In the genomic region with DNA sequence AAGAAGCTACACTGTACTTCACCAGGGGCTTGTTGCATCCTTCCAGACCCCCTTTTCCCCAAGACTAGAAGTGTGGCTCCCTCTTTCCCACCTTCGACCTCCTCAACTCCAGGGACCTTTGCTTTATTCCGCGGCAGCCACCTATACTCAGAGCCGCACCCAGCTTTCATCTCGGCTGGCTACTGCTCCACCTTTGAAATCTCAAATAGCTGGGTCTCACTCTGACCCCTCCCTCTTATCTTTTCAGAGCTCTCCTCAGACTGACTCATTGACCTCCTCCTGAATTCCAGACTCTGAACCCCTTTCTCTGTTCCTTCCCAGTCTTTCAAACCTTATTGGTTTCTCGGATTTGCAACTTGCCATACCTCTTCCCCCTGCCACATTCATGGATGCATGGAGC, we compare ENCODE assay signal across 17 cellular contexts.
A peak's percentile ranks its signal among the peaks of the same experiment; 100 is the strongest.
DNase-seq lines count a peak whose midpoint lies in the region; ATAC-seq and TF ChIP-seq lines count a peak whose summit lies in the region.
"Had no signal": no experiment of that assay in that cellular context is flagged by ENCODE, and none has a peak within 500 bp of the region (broad histone marks: within the 10 kb centered on the region; RNA-seq: fewer than 3 reads in every experiment).

No MANE protein-coding gene starts in this region.

- ATAC-seq in natural killer cell (no peak), HG02852 (IDR thresholded peaks at IDR 0.05; ENCODE audit: unreplicated experiment) (no peak)

- H3K9me3 ChIP-seq in Caco-2 = no peaks in the 10 kb centered on the region
- H3K9me3 ChIP-seq in Peyer's patch = no peaks in the 10 kb centered on the region
- no peaks in the 10 kb centered on the region for H3K9me3 ChIP-seq in esophagus muscularis mucosa
- H3K9me3 ChIP-seq in trophoblast cell (ENCODE audit: insufficient read depth, low read depth, low read length) = no peaks in the 10 kb centered on the region

- no peak overlapping the region for H3K14ac ChIP-seq in trophoblast cell (ENCODE audit: low read length)

- no peak overlapping the region for H3K9ac ChIP-seq in trophoblast cell (ENCODE audit: low read length)

- DNase-seq in Caco-2 (peak; percentile 14 to 50), Peyer's patch (peak in 2 of 3 donors; percentile 69 to 87), esophagus muscularis mucosa (ENCODE audit: extremely low spot score) (peak; percentile 50), trophoblast cell (no peak), natural killer cell (no peak), GM10266 (ENCODE audit: extremely low spot score) (no peak), GM13977 (ENCODE audit: low spot score) (no peak)
- DNase-seq: CD4-positive, CD25-positive, alpha-beta regulatory T cell; DMS79 treated with DMSO at 0.1 percent for 48 hours; HFFc6; KBM-7; MM.1S; NCI-H1105 treated with DMSO at 0.1 percent for 48 hours; NCI-H187 treated with DMSO at 0.1 percent for 48 hours; NCI-H2171; RPMI8226 had no signal

- TF ChIP-seq POLR2A in Peyer's patch (IDR thresholded peaks at IDR 0.05) (peak in 1 of 2 donors; percentile 44), esophagus muscularis mucosa (IDR thresholded peaks at IDR 0.05; ENCODE audit: low read depth) (no peak)

- no peak overlapping the region for H2BK120ac ChIP-seq in trophoblast cell (ENCODE audit: insufficient read depth, low read length, poor library complexity)

- in situ Hi-C loops in GM13977 (cut with MboI; ENCODE audit: low pct_unique_long_range_greater_than_20kb, low sequenced_read_pairs, unreplicated experiment) = no loop called here

- no peak overlapping the region for H3K23ac ChIP-seq in trophoblast cell (ENCODE audit: low read length)

- H3K4me1 ChIP-seq in Caco-2 = peaks cover 44% of the 10 kb centered on the region
- H3K4me1 ChIP-seq in Peyer's patch = peaks cover 0 to 45% (median 10%) of the 10 kb centered on the region in 4 donors
- H3K4me1 ChIP-seq in esophagus muscularis mucosa = peaks cover 0 to 8% (median 0%) of the 10 kb centered on the region in 4 donors
- peaks cover 16 to 18% of the 10 kb centered on the region in 2 experiments for H3K4me1 ChIP-seq in trophoblast cell (ENCODE audit: control insufficient read depth in 1 of 2, insufficient read depth in 2 of 2, low read length in 2 of 2)

- H3K79me1 ChIP-seq in trophoblast cell (ENCODE audit: low read length) = peaks cover 9% of the 10 kb centered on the region

- peak overlapping the region; percentile 16 for H2BK12ac ChIP-seq in trophoblast cell (ENCODE audit: low read length)

- H2BK5ac ChIP-seq in trophoblast cell (ENCODE audit: low read depth, low read length, poor library complexity) = no peak overlapping the region

- BruUV-seq in Caco-2 (replicated peaks; lab: Mats Ljungman, UMichigan) = no TSS peak

- no peak overlapping the region for H2AFZ ChIP-seq in trophoblast cell (ENCODE audit: insufficient read depth, low read length, poor library complexity)

- H4K12ac ChIP-seq in trophoblast cell (ENCODE audit: low read depth, low read length) = no peak overlapping the region

- H3K27me3 Mint-ChIP-seq in Caco-2 (ENCODE audit: insufficient read depth, unreplicated experiment) = no peaks in the 10 kb centered on the region
- peaks cover 8% of the 10 kb centered on the region in 2 donors for H3K27me3 Mint-ChIP-seq in natural killer cell (ENCODE audit: low read depth in 2 of 2)
- H3K27me3 Mint-ChIP-seq: CD4-positive, CD25-positive, alpha-beta regulatory T cell had no signal

- H3K4me1 Mint-ChIP-seq in Caco-2 (ENCODE audit: low read depth, unreplicated experiment) = peaks cover 42% of the 10 kb centered on the region
- peaks cover 19 to 33% of the 10 kb centered on the region in 2 donors for H3K4me1 Mint-ChIP-seq in natural killer cell

- H3K4me3 ChIP-seq in Caco-2 (ENCODE audit: low read depth, low read length) (no peak overlapping the region), Peyer's patch (no peak overlapping the region), esophagus muscularis mucosa (no peak overlapping the region), trophoblast cell (ENCODE audit: low read depth, low read length) (no peak overlapping the region)

- no peak for TF ChIP-seq EP300 in esophagus muscularis mucosa (IDR thresholded peaks at IDR 0.05)

- H3K36me3 ChIP-seq in Caco-2 (ENCODE audit: control insufficient read depth, insufficient read depth, low read length) (no peaks in the 10 kb centered on the region), Peyer's patch (no peaks in the 10 kb centered on the region), esophagus muscularis mucosa (no peaks in the 10 kb centered on the region), trophoblast cell (ENCODE audit: control insufficient read depth in 1 of 2, insufficient read depth in 2 of 2, low read length in 2 of 2) (no peaks in the 10 kb centered on the region)

- POLR2A ChIA-PET in Caco-2 (lab: Charles Lee) = interaction anchor here (0.6 kb wide), 1 partner anchor 145 kb away, joined by 3 read pairs; no protein-coding TSS in a partner anchor

- TF ChIP-seq CTCF in Caco-2 (IDR thresholded peaks at IDR 0.05; ENCODE audit: insufficient read depth in 1 of 2, low read depth in 1 of 2, low read length in 1 of 2, severe bottlenecking in 1 of 2, unreplicated experiment in 1 of 2) (no peak), Peyer's patch (IDR thresholded peaks at IDR 0.05) (no peak), esophagus muscularis mucosa (IDR thresholded peaks at IDR 0.05) (no peak), natural killer cell (IDR thresholded peaks at IDR 0.05) (no peak), GM10266 (IDR thresholded peaks at IDR 0.05; ENCODE audit: control insufficient read depth, insufficient read depth, low read depth, missing control alignments) (no peak), GM13977 (IDR thresholded peaks at IDR 0.05; ENCODE audit: extremely low read depth, insufficient read depth, missing control alignments) (no peak)

- no peak overlapping the region for H3K18ac ChIP-seq in trophoblast cell (ENCODE audit: low read length)

- CTCF ChIA-PET in Caco-2 (lab: Charles Lee) = no interaction called here

- H3K79me2 ChIP-seq in trophoblast cell (ENCODE audit: control insufficient read depth, insufficient read depth, low read length, poor library complexity) = no peaks in the 10 kb centered on the region

- 93% methylated on average over 6 of the region's 6 CpGs for WGBS in esophagus muscularis mucosa
- no CpG with 5 or more reads among the region's 6 CpGs for WGBS in trophoblast cell (ENCODE audit: extremely low coverage, insufficient coverage, insufficient read length)

- H3K27ac ChIP-seq in Peyer's patch = peak overlapping the region in 3 of 4 donors; percentile 65 to 93 (median 83)
- H3K27ac ChIP-seq in esophagus muscularis mucosa (replicated peaks in 1 of 4) = no peak overlapping the region
- H3K27ac ChIP-seq in trophoblast cell (ENCODE audit: low read depth, low read length) = peak overlapping the region; percentile 68

- intact Hi-C loops in Caco-2 (cut with micrococcal nuclease; ENCODE audit: unreplicated experiment) = no loop called here
- intact Hi-C loops in esophagus muscularis mucosa (cut with DNase I) = no loop called here
- intact Hi-C loops in natural killer cell (cut with micrococcal nuclease) = no loop called here

- H4K91ac ChIP-seq in trophoblast cell (ENCODE audit: low read depth, low read length) = peak overlapping the region; percentile 41

- H3K4me3 Mint-ChIP-seq in Caco-2 (ENCODE audit: unreplicated experiment) = peak overlapping the region; percentile 50
- no peak overlapping the region for H3K4me3 Mint-ChIP-seq in natural killer cell
- H3K4me3 Mint-ChIP-seq: HFFc6 had no signal

- H3K9me3 Mint-ChIP-seq in Caco-2 (ENCODE audit: unreplicated experiment) = peaks cover 9% of the 10 kb centered on the region
- no peaks in the 10 kb centered on the region for H3K9me3 Mint-ChIP-seq in natural killer cell
- H3K9me3 Mint-ChIP-seq: HFFc6 had no signal

- H3K27me3 ChIP-seq in Caco-2 (replicated peaks; ENCODE audit: control insufficient read depth, insufficient read depth, low read length) (no peaks in the 10 kb centered on the region), Peyer's patch (no peaks in the 10 kb centered on the region), esophagus muscularis mucosa (no peaks in the 10 kb centered on the region), trophoblast cell (ENCODE audit: insufficient read depth, low read length) (no peaks in the 10 kb centered on the region)

- H3K27ac Mint-ChIP-seq in Caco-2 (ENCODE audit: unreplicated experiment) (peak overlapping the region; percentile 84), natural killer cell (no peak overlapping the region)
- H3K27ac Mint-ChIP-seq: CD4-positive, CD25-positive, alpha-beta regulatory T cell; HFFc6 had no signal

- H4K8ac ChIP-seq in trophoblast cell (ENCODE audit: low read depth, low read length) = no peak overlapping the region

- no peak overlapping the region for H3K4ac ChIP-seq in trophoblast cell (ENCODE audit: low read depth, low read length)

- H3K36me3 Mint-ChIP-seq in Caco-2 (ENCODE audit: insufficient read depth, unreplicated experiment) (no peaks in the 10 kb centered on the region), natural killer cell (no peaks in the 10 kb centered on the region)
- H3K36me3 Mint-ChIP-seq: CD4-positive, CD25-positive, alpha-beta regulatory T cell had no signal

- H2AK5ac ChIP-seq in trophoblast cell (ENCODE audit: low read length) = no peak overlapping the region

- no peak overlapping the region for H3K4me2 ChIP-seq in trophoblast cell (ENCODE audit: low read length)

Comparison
In these comparisons a context has a peak if more than half of its experiments do, and no peak if none do; other contexts are left out.
1. DNase-seq: peak in Caco-2 (2 of 2), Peyer's patch (2 of 3) and esophagus muscularis mucosa (single experiment); none in trophoblast cell (0 of 2), natural killer cell (single experiment), GM10266 (single experiment) and GM13977 (single experiment).
2. H3K27ac ChIP-seq: peak in Peyer's patch (3 of 4) and trophoblast cell (single experiment); none in esophagus muscularis mucosa (0 of 4).